ENCODE assay signal across 9 cellular contexts in the genomic region with DNA sequence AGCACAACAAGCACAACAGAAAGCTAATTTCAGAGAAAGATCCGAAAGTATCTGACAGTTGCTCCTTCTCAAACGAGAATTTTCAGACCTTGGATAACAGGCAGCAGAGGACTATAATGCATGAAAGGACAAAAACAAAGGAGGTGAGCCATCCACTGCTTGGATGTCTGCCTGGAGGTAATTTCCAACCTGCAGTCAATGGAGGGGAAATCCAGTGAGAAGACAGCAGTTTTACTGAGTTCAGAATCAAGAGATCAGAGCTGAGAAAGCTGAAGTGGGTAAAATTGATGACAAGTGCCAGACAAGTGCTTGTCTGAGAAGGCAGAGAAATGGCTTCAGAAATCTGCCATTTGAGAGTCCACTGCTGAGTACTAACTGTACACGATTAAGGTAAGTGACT. TPM values are rescaled to one million over a fixed set of nuclear protein-coding genes. Genes with fewer than 3 reads are reported as not detected.
DNase-seq lines count a peak whose midpoint lies in the region; ATAC-seq and TF ChIP-seq lines count a peak whose summit lies in the region.
"Had no signal": no experiment of that assay in that cellular context is flagged by ENCODE, and none has a peak within 500 bp of the region (broad histone marks: within the 10 kb centered on the region; RNA-seq: fewer than 3 reads in every experiment).

No MANE protein-coding gene starts in this region.

- no peak for TF ChIP-seq CTCF in DND-41 (IDR thresholded peaks at IDR 0.05; ENCODE audit: borderline replicate concordance, extremely low read depth, low read length, poor library complexity, severe bottlenecking)
- TF ChIP-seq CTCF in epithelial cell of esophagus (IDR thresholded peaks at IDR 0.05; ENCODE audit: insufficient read depth, low read depth, low read length, missing control alignments) = no peak
- TF ChIP-seq CTCF in ascending aorta (IDR thresholded peaks at IDR 0.05) = no peak
- TF ChIP-seq CTCF in GM10266 (IDR thresholded peaks at IDR 0.05; ENCODE audit: control insufficient read depth, insufficient read depth, low read depth, missing control alignments) = no peak

- peaks cover 63% of the 10 kb centered on the region for H4K20me1 ChIP-seq in DND-41 (ENCODE audit: insufficient read depth, low read length)

- intact Hi-C loops in ascending aorta (cut with DNase I) = no loop called here

- H3K4me3 ChIP-seq in DND-41 (ENCODE audit: low read depth in 1 of 2, low read length in 2 of 2) (no peak overlapping the region), epithelial cell of esophagus (ENCODE audit: low read length) (no peak overlapping the region), ascending aorta (no peak overlapping the region)

- H3K4me2 ChIP-seq in DND-41 (ENCODE audit: insufficient read depth, low read length) = no peak overlapping the region

- DNase-seq in DND-41 (no peak), epithelial cell of esophagus (ENCODE audit: low read depth) (peak; percentile 56), ascending aorta (ENCODE audit: low spot score in 2 of 2) (no peak), GM10266 (ENCODE audit: extremely low spot score) (no peak)
- no peak for DNase-seq in activated CD8-positive, alpha-beta memory T cell treated with anti-CD3 and anti-CD28 coated beads, Interleukin-2, amount 50 U/mL, for 48 hours
- no peak for DNase-seq in effector CD8-positive, alpha-beta T cell (lab: John Stamatoyannopoulos, UW)
- DNase-seq: KBM-7 had no signal

- H3K4me1 ChIP-seq in DND-41 (ENCODE audit: insufficient read depth, low read length) (peaks cover 13% of the 10 kb centered on the region), ascending aorta (no peaks in the 10 kb centered on the region)

- no peak overlapping the region for H3K9ac ChIP-seq in DND-41 (ENCODE audit: low read depth, low read length)

- ATAC-seq in DND-41 (ENCODE audit: insufficient read depth, low read depth) = no peak
- peak; percentile 48 for ATAC-seq in GM19372 (IDR thresholded peaks at IDR 0.05; ENCODE audit: low read depth, unreplicated experiment)

- H3K79me2 ChIP-seq in DND-41 (ENCODE audit: insufficient read depth, low read length) = peaks cover 100% of the 10 kb centered on the region

- peak; percentile 10; the same call in 1 of the 2 replicates for TF ChIP-seq RAD21 in Ishikawa (IDR thresholded peaks at IDR 0.05; ENCODE audit: low read depth)

- no peak overlapping the region for H2AFZ ChIP-seq in DND-41 (ENCODE audit: low read depth, low read length)

- H3K27ac ChIP-seq in DND-41 (ENCODE audit: low read length) = peak overlapping the region; percentile 20; the same call in 1 of the 2 replicates
- H3K27ac ChIP-seq in ascending aorta = no peak overlapping the region

- H3K36me3 ChIP-seq in DND-41 (ENCODE audit: insufficient read depth, low read length) = peaks cover 16% of the 10 kb centered on the region
- peaks cover 0 to 3% of the 10 kb centered on the region in 2 donors for H3K36me3 ChIP-seq in ascending aorta

- TF ChIP-seq EP300 in Ishikawa (IDR thresholded peaks at IDR 0.05; ENCODE audit: borderline replicate concordance) = peak; percentile 30; the same call in 1 of the 2 replicates

- no peaks in the 10 kb centered on the region for H3K27me3 ChIP-seq in DND-41 (ENCODE audit: insufficient read depth, low read length, poor library complexity)
- no peaks in the 10 kb centered on the region for H3K27me3 ChIP-seq in ascending aorta

- H3K9me3 ChIP-seq in DND-41 (ENCODE audit: insufficient read depth, low read length, severe bottlenecking) = no peaks in the 10 kb centered on the region
- H3K9me3 ChIP-seq in ascending aorta = peaks cover 0 to 27% of the 10 kb centered on the region in 2 donors

TF ChIP-seq in Ishikawa, 13 proteins besides CTCF, POLR2A, EP300 and RAD21:
- TF ChIP-seq NFIC (IDR thresholded peaks at IDR 0.05) = peak; percentile 51
- TF ChIP-seq YY1 (IDR thresholded peaks at IDR 0.05; ENCODE audit: low read depth) = 0 out of 2 replicates have a peak, but pooled peaks have one; percentile 18
- no peak for TF ChIP-seq TAF1 (IDR thresholded peaks at IDR 0.05; ENCODE audit: low read depth)
- no peak for TF ChIP-seq REST (IDR thresholded peaks at IDR 0.05; ENCODE audit: low read depth)

RNA-seq across cellular contexts. Expression of gene UBE3A, which starts 22.1 kb away (rescaled TPM):
- 34.1 TPM for total RNA-seq in ascending aorta
